In the genomic region with DNA sequence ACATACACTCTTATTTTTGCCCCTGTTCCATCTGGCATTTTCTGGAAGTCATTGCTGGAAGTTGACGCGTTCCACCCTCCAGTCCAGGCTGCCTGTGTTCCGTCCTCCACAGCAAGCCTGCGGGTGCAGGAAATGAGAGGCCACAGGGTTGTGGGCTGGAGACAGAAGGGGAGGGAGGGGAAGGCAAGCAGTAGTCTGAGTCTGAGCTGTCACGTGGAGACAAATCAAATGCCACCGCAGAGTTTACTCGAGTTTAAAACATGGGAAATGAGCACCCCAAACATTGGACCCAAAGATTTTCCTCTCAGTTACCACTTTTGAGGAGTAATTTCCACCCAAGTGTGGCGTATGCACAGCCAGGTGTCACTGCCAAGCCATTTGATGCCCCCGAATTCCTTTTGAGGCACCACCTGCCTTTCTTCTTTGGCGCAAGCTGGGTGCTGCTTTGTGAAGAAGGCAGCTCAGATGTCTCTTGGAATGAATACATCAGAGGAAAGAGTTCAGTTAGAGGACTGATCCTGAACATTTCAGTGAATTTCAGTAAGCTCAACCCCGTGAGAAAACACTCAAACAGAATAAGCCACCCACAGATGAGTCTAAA, we compare ENCODE assay signal across 9 cellular contexts.
DNase-seq lines count a peak whose midpoint lies in the region; ATAC-seq and TF ChIP-seq lines count a peak whose summit lies in the region.
"Had no signal": no experiment of that assay in that cellular context is flagged by ENCODE, and none has a peak within 500 bp of the region (broad histone marks: within the 10 kb centered on the region; RNA-seq: fewer than 3 reads in every experiment).

No MANE protein-coding gene starts in this region.

- H3K9me3 ChIP-seq in adrenal gland (replicated peaks in 1 of 3) (no peaks in the 10 kb centered on the region), mesenchymal stem cell (ENCODE audit: control insufficient read depth, low read length) (peaks cover 4% of the 10 kb centered on the region), Caco-2 (no peaks in the 10 kb centered on the region)

- H3K4me1 Mint-ChIP-seq in Caco-2 (ENCODE audit: low read depth, unreplicated experiment): no peaks in the 10 kb centered on the region
- H3K4me1 Mint-ChIP-seq in progenitor cell of endocrine pancreas (ENCODE audit: low read depth): no peaks in the 10 kb centered on the region

- H2BK5ac ChIP-seq in mesenchymal stem cell (ENCODE audit: low read depth, low read length, poor library complexity, severe bottlenecking): no peak overlapping the region

- peak overlapping the region; percentile 18 for H2BK15ac ChIP-seq in mesenchymal stem cell (ENCODE audit: low read depth, poor library complexity, severe bottlenecking)

- peak overlapping the region; percentile 29 for H2BK120ac ChIP-seq in mesenchymal stem cell (ENCODE audit: low read depth, low read length)

- DNase-seq in CD1c-positive myeloid dendritic cell (ENCODE audit: extremely low spot score) (peak; percentile 52), SKM-1 treated with dmso at 0.1 percent for 144 hours (lab: John Stamatoyannopoulos, UW; ENCODE audit: unreplicated experiment) (peak; percentile 61), adrenal gland (peak; percentile 23 to 65 (median 49)), mesenchymal stem cell (peak; percentile 71), Caco-2 (no peak), progenitor cell of endocrine pancreas (ENCODE audit: low spot score, unreplicated experiment) (no peak)
- DNase-seq in stimulated activated naive CD8-positive, alpha-beta T cell treated with anti-CD3 and anti-CD28 coated beads, Interleukin-15, Interleukin-2, amounts not matched to agents 100 U/mL and 50 U/mL, for 24 hours: peak; percentile 67

- TF ChIP-seq CTCF in adrenal gland (IDR thresholded peaks at IDR 0.05): no peak
- no peak for TF ChIP-seq CTCF in Caco-2 (IDR thresholded peaks at IDR 0.05; ENCODE audit: insufficient read depth in 1 of 2, low read depth in 1 of 2, low read length in 1 of 2, severe bottlenecking in 1 of 2, unreplicated experiment in 1 of 2)
- TF ChIP-seq CTCF in progenitor cell of endocrine pancreas (IDR thresholded peaks at IDR 0.05; ENCODE audit: unreplicated experiment): no peak

- H3K27me3 Mint-ChIP-seq in Caco-2 (ENCODE audit: insufficient read depth, unreplicated experiment) (no peaks in the 10 kb centered on the region), progenitor cell of endocrine pancreas (peaks cover 27% of the 10 kb centered on the region)

- CTCF ChIA-PET in Caco-2 (lab: Charles Lee): no interaction called here

- peak overlapping the region; percentile 99 for H4K91ac ChIP-seq in mesenchymal stem cell (ENCODE audit: low read length)

- H2AFZ ChIP-seq in mesenchymal stem cell (ENCODE audit: low read depth, low read length): no peak overlapping the region

- no peak overlapping the region for H2AK5ac ChIP-seq in mesenchymal stem cell (ENCODE audit: low read length, severe bottlenecking)

- ATAC-seq in stimulated activated naive CD8-positive, alpha-beta T cell treated with anti-CD3 and anti-CD28 coated beads, Interleukin-15, Interleukin-2, amounts not matched to agents 100 U/mL and 50 U/mL, for 24 hours: peak; percentile 83
- ATAC-seq in HG02970 (IDR thresholded peaks at IDR 0.05; ENCODE audit: low FRiP score, unreplicated experiment): no peak

- H3K4ac ChIP-seq in mesenchymal stem cell (ENCODE audit: low read depth in 1 of 2, low read length in 2 of 2): peak overlapping the region; percentile 4 to 96

- no peaks in the 10 kb centered on the region for H3K36me3 ChIP-seq in adrenal gland (replicated peaks in 1 of 2)
- no peaks in the 10 kb centered on the region for H3K36me3 ChIP-seq in mesenchymal stem cell (ENCODE audit: control insufficient read depth in 1 of 2, insufficient read depth in 2 of 2, low read depth in 1 of 2, low read length in 2 of 2)
- no peaks in the 10 kb centered on the region for H3K36me3 ChIP-seq in Caco-2 (ENCODE audit: control insufficient read depth, insufficient read depth, low read length)

- POLR2A ChIA-PET in Caco-2 (lab: Charles Lee): no interaction called here

- H3K14ac ChIP-seq in mesenchymal stem cell (ENCODE audit: low read length in 2 of 2): peak overlapping the region in 1 of 2 experiments; percentile 97

- no peaks in the 10 kb centered on the region for H3K9me3 Mint-ChIP-seq in Caco-2 (ENCODE audit: unreplicated experiment)
- H3K9me3 Mint-ChIP-seq in progenitor cell of endocrine pancreas (ENCODE audit: low read depth): no peaks in the 10 kb centered on the region

- no peaks in the 10 kb centered on the region for H3K79me1 ChIP-seq in mesenchymal stem cell (replicated peaks; ENCODE audit: low read length, poor library complexity, severe bottlenecking)

- H3K27ac Mint-ChIP-seq in Caco-2 (ENCODE audit: unreplicated experiment): no peak overlapping the region
- no peak overlapping the region for H3K27ac Mint-ChIP-seq in progenitor cell of endocrine pancreas

- peak overlapping the region; percentile 99 for H4K8ac ChIP-seq in mesenchymal stem cell (ENCODE audit: low read length)

- no peak for TF ChIP-seq POLR2A in adrenal gland (IDR thresholded peaks at IDR 0.05)

- H3K9ac ChIP-seq in mesenchymal stem cell (ENCODE audit: low read length): no peak overlapping the region

- no peak overlapping the region for H3K4me2 ChIP-seq in mesenchymal stem cell (ENCODE audit: low read length, poor library complexity, severe bottlenecking)

- H3K4me3 ChIP-seq in adrenal gland: no peak overlapping the region
- H3K4me3 ChIP-seq in mesenchymal stem cell (ENCODE audit: insufficient read depth in 1 of 2, low read depth in 1 of 2, low read length in 2 of 2): no peak overlapping the region
- no peak overlapping the region for H3K4me3 ChIP-seq in Caco-2 (ENCODE audit: low read depth, low read length)

- peak overlapping the region; percentile 51 to 85 for H2BK12ac ChIP-seq in mesenchymal stem cell (ENCODE audit: low read length in 2 of 2)

- H3K36me3 Mint-ChIP-seq in Caco-2 (ENCODE audit: insufficient read depth, unreplicated experiment): no peaks in the 10 kb centered on the region
- H3K36me3 Mint-ChIP-seq in progenitor cell of endocrine pancreas (ENCODE audit: insufficient read depth): no peaks in the 10 kb centered on the region

- H3K18ac ChIP-seq in mesenchymal stem cell (ENCODE audit: low read depth in 1 of 2, low read length in 2 of 2): peak overlapping the region; percentile 60 to 97

- H3K23ac ChIP-seq in mesenchymal stem cell (ENCODE audit: low read length in 2 of 2): no peak overlapping the region

- 14 to 35% (median 23%) methylated on average over 11 of the region's 11 CpGs for WGBS in adrenal gland, 4 donors
- whole genome bisulfite sequencing in mesenchymal stem cell: 26% methylated on average over 11 of the region's 11 CpGs

- intact Hi-C loops in adrenal gland (cut with DNase I): no loop called here
- intact Hi-C loops in Caco-2 (cut with micrococcal nuclease; ENCODE audit: unreplicated experiment): no loop called here

- H3K27me3 ChIP-seq in adrenal gland (no peaks in the 10 kb centered on the region), mesenchymal stem cell (ENCODE audit: control insufficient read depth in 1 of 2, insufficient read depth in 1 of 2, low read length in 2 of 2) (peaks cover 78 to 98% of the 10 kb centered on the region in 2 experiments), Caco-2 (replicated peaks; ENCODE audit: control insufficient read depth, insufficient read depth, low read length) (no peaks in the 10 kb centered on the region)

- H3K4me1 ChIP-seq in adrenal gland (replicated peaks in 1 of 2): peaks cover 4 to 7% of the 10 kb centered on the region in 2 donors
- H3K4me1 ChIP-seq in mesenchymal stem cell (ENCODE audit: control insufficient read depth, insufficient read depth, low read depth, low read length): peaks cover 10% of the 10 kb centered on the region
- no peaks in the 10 kb centered on the region for H3K4me1 ChIP-seq in Caco-2

- no peak overlapping the region for H3K4me3 Mint-ChIP-seq in Caco-2 (ENCODE audit: unreplicated experiment)
- no peak overlapping the region for H3K4me3 Mint-ChIP-seq in progenitor cell of endocrine pancreas (ENCODE audit: low read depth)

- no peak overlapping the region for H3K27ac ChIP-seq in adrenal gland
- H3K27ac ChIP-seq in mesenchymal stem cell (ENCODE audit: low read length, poor library complexity, severe bottlenecking): no peak overlapping the region
- H3K27ac ChIP-seq: VCaP had no signal

- no TSS peak for BruUV-seq in Caco-2 (replicated peaks; lab: Mats Ljungman, UMichigan)

Comparison
In these comparisons a context has a peak if more than half of its experiments do, and no peak if none do; other contexts are left out.
1. DNase-seq: peak in CD1c-positive myeloid dendritic cell (single experiment), SKM-1 treated with dmso at 0.1 percent for 144 hours (single experiment), adrenal gland (7 of 7), mesenchymal stem cell (single experiment) and stimulated activated naive CD8-positive, alpha-beta T cell treated with anti-CD3 and anti-CD28 coated beads, Interleukin-15, Interleukin-2, amounts not matched to agents 100 U/mL and 50 U/mL, for 24 hours (single experiment); none in Caco-2 (0 of 2) and progenitor cell of endocrine pancreas (single experiment).